Comparison of ENCODE assay signal across 13 cellular contexts in genomic region chr5:180813418-180813817, GRCh38. TPM values are rescaled to one million over a fixed set of nuclear protein-coding genes. Genes with fewer than 3 reads are reported as not detected.
A peak's percentile ranks its signal among the peaks of the same experiment; 100 is the strongest.
DNase-seq lines count a peak whose midpoint lies in the region; ATAC-seq and TF ChIP-seq lines count a peak whose summit lies in the region.
"Had no signal": no experiment of that assay in that cellular context is flagged by ENCODE, and none has a peak within 500 bp of the region (broad histone marks: within the 10 kb centered on the region; RNA-seq: fewer than 3 reads in every experiment).

No MANE protein-coding gene starts in this region.

- H3K4me1 Mint-ChIP-seq in naive thymus-derived CD4-positive, alpha-beta T cell, result peaks cover 37 to 81% (median 72%) of the 10 kb centered on the region in 7 donors

- CTCF ChIA-PET in naive thymus-derived CD4-positive, alpha-beta T cell (lab: Charles Lee), result interaction anchor here (0.6 to 2.9 kb wide), 5 partner anchors 10 to 115 kb away, joined by 3 to 9 read pairs (median 3); no protein-coding TSS in a partner anchor

- H3K27ac Mint-ChIP-seq in naive thymus-derived CD4-positive, alpha-beta T cell, result peak overlapping the region in 8 of 9 donors; percentile 63 to 94 (median 85)

- peaks cover 0 to 7% (median 0%) of the 10 kb centered on the region in 5 donors for H3K36me3 Mint-ChIP-seq in naive thymus-derived CD4-positive, alpha-beta T cell

- no peaks in the 10 kb centered on the region for H3K4me1 ChIP-seq in BE2C
- H3K4me1 ChIP-seq in naive thymus-derived CD4-positive, alpha-beta T cell (ENCODE audit: control insufficient read depth in 2 of 2, insufficient read depth in 2 of 2, low read length in 2 of 2), result peaks cover 24 to 30% of the 10 kb centered on the region in 2 donors
- peaks cover 36% of the 10 kb centered on the region for H3K4me1 ChIP-seq in effector memory CD4-positive, alpha-beta T cell (ENCODE audit: control insufficient read depth, insufficient read depth, low read length, poor library complexity, severe bottlenecking)

- H3K4me3 ChIP-seq in BE2C (ENCODE audit: low read depth, low read length), result no peak overlapping the region
- no peak overlapping the region for H3K4me3 ChIP-seq in naive thymus-derived CD4-positive, alpha-beta T cell (ENCODE audit: low read length)
- H3K4me3 ChIP-seq in effector memory CD4-positive, alpha-beta T cell (ENCODE audit: insufficient read depth, low read depth, low read length, poor library complexity, severe bottlenecking), result no peak overlapping the region

- no peak overlapping the region for H3K27ac ChIP-seq in VCaP
- H3K27ac ChIP-seq in naive thymus-derived CD4-positive, alpha-beta T cell (ENCODE audit: low read depth, low read length), result no peak overlapping the region
- H3K27ac ChIP-seq in effector memory CD4-positive, alpha-beta T cell (ENCODE audit: insufficient read depth, low read length, poor library complexity, severe bottlenecking), result no peak overlapping the region
- H3K27ac ChIP-seq: suprapubic skin had no signal

- peaks cover 0 to 5% (median 0%) of the 10 kb centered on the region in 11 donors for H3K9me3 Mint-ChIP-seq in naive thymus-derived CD4-positive, alpha-beta T cell

- no peaks in the 10 kb centered on the region for H3K9me3 ChIP-seq in BE2C
- no peaks in the 10 kb centered on the region for H3K9me3 ChIP-seq in naive thymus-derived CD4-positive, alpha-beta T cell (ENCODE audit: control insufficient read depth in 2 of 3, low read length in 3 of 3)
- H3K9me3 ChIP-seq in effector memory CD4-positive, alpha-beta T cell (ENCODE audit: control insufficient read depth, low read length), result no peaks in the 10 kb centered on the region
- H3K9me3 ChIP-seq: suprapubic skin had no signal

- intact Hi-C loops in naive thymus-derived CD4-positive, alpha-beta T cell (cut with micrococcal nuclease), result no loop called here

- POLR2A ChIA-PET in naive thymus-derived CD4-positive, alpha-beta T cell (lab: Charles Lee), result interaction anchor here (0.6 to 9.2 kb wide), 6 partner anchors 11 to 35 kb away, joined by 3 to 167 read pairs (median 8); partner anchors contain the start of gene MGAT1

- peak overlapping the region in 4 of 10 donors; percentile 6 to 27 (median 26) for H3K4me3 Mint-ChIP-seq in naive thymus-derived CD4-positive, alpha-beta T cell

- no peak for DNase-seq in BE2C
- no peak for DNase-seq in GM10266 (ENCODE audit: extremely low spot score)
- DNase-seq in naive thymus-derived CD4-positive, alpha-beta T cell, result no peak
- DNase-seq in GF-D8 (lab: John Stamatoyannopoulos, UW), result no peak
- DNase-seq in effector memory CD4-positive, alpha-beta T cell, result no peak
- DNase-seq in stimulated activated CD4-positive, alpha-beta T cell treated with anti-CD3 and anti-CD28 coated beads, Interleukin-12 subunit alpha, Interleukin-12 subunit beta, amount 100 ng/mL, for 4 hours, result no peak
- DNase-seq in NCI-H2227 treated with DMSO at 0.1 percent for 48 hours (lab: John Stamatoyannopoulos, UW), result no peak
- DNase-seq: cerebellar nuclear complex; left colon; NCI-H187 treated with DMSO at 0.1 percent for 48 hours; stimulated activated CD4-positive, alpha-beta T cell treated with anti-CD3 and anti-CD28 coated beads, Interleukin-4, amount 100 ng/mL, for 4 hours had no signal

- no peak for ATAC-seq in naive thymus-derived CD4-positive, alpha-beta T cell
- ATAC-seq: left colon had no signal

- TF ChIP-seq CTCF in BE2C (IDR thresholded peaks at IDR 0.05; ENCODE audit: low read depth, low read length) (peak; percentile 23), GM10266 (IDR thresholded peaks at IDR 0.05; ENCODE audit: control insufficient read depth, insufficient read depth, low read depth, missing control alignments) (peak; percentile 41), VCaP (conservative IDR thresholded peaks at IDR 0.05) (peak; percentile 38; the same call in 1 of the 2 replicates)

- no peaks in the 10 kb centered on the region for H3K36me3 ChIP-seq in BE2C
- H3K36me3 ChIP-seq in naive thymus-derived CD4-positive, alpha-beta T cell (ENCODE audit: control insufficient read depth in 2 of 3, insufficient read depth in 3 of 3, low read length in 3 of 3), result no peaks in the 10 kb centered on the region
- H3K36me3 ChIP-seq in effector memory CD4-positive, alpha-beta T cell (ENCODE audit: control insufficient read depth, insufficient read depth, low read length), result no peaks in the 10 kb centered on the region
- H3K36me3 ChIP-seq: suprapubic skin had no signal

- no peaks in the 10 kb centered on the region for H3K27me3 ChIP-seq in BE2C
- no peaks in the 10 kb centered on the region for H3K27me3 ChIP-seq in naive thymus-derived CD4-positive, alpha-beta T cell (ENCODE audit: control insufficient read depth in 2 of 2, insufficient read depth in 2 of 2, low read length in 2 of 2)
- no peaks in the 10 kb centered on the region for H3K27me3 ChIP-seq in effector memory CD4-positive, alpha-beta T cell (replicated peaks; ENCODE audit: control insufficient read depth, insufficient read depth, low read length, poor library complexity, severe bottlenecking)
- H3K27me3 ChIP-seq: suprapubic skin had no signal

- peaks cover 0 to 10% (median 0%) of the 10 kb centered on the region in 5 donors for H3K27me3 Mint-ChIP-seq in naive thymus-derived CD4-positive, alpha-beta T cell

RNA-seq across cellular contexts. Expression of gene MGAT1, which starts 10.8 kb away (rescaled TPM):
- polyA plus RNA-seq in BE2C (2012; ENCODE audit: insufficient read depth, insufficient read length, low read depth), result 120 TPM
- total RNA-seq in naive thymus-derived CD4-positive, alpha-beta T cell, result 100 to 1,000 TPM; 101 to 206 (median 196) TPM
- polyA plus RNA-seq in naive thymus-derived CD4-positive, alpha-beta T cell, result 100 to 1,000 TPM in 1 of 2 donors, 10 to 100 TPM in 1; 98.6 to 178 TPM

RNA-seq across cellular contexts. Expression of gene ZFP62, which starts 47.7 kb away (rescaled TPM):
- polyA plus RNA-seq in BE2C (2012; ENCODE audit: insufficient read depth, insufficient read length, low read depth), result 44.8 TPM
- total RNA-seq in naive thymus-derived CD4-positive, alpha-beta T cell, result 10 to 100 TPM; 25.9 to 80.4 (median 36.4) TPM
- 10 to 100 TPM; 24.9 to 28.6 TPM for polyA plus RNA-seq in naive thymus-derived CD4-positive, alpha-beta T cell
